9 cellular contexts compared by ENCODE assay signal in the genomic region with DNA sequence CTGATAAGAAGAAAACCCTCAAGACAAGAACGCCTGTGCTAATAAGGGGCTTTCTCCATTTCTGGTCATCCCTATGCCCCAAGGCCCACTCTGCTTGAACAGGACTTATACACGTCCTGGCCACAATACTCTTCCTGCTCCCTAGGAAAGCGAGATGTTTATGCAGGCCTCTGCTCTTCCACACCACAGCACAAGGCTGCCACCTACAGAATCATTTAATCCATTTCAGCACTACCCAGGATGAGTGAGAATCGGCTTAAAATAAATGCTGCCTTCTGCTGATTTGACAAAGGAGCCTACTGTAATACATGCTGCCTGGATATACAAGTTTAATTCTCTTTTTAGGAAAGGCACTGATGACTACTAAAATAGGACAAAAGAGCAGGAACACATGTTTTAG. TPM values are rescaled to one million over a fixed set of nuclear protein-coding genes. Genes with fewer than 3 reads are reported as not detected.
DNase-seq lines count a peak whose midpoint lies in the region; ATAC-seq and TF ChIP-seq lines count a peak whose summit lies in the region.
"Had no signal": no experiment of that assay in that cellular context is flagged by ENCODE, and none has a peak within 500 bp of the region (broad histone marks: within the 10 kb centered on the region; RNA-seq: fewer than 3 reads in every experiment).

No MANE protein-coding gene starts in this region.

- H3K27ac Mint-ChIP-seq in natural killer cell treated with Interleukin-12 subunit alpha and Interleukin-12 subunit beta and Interleukin-15 and Interleukin-18, amount 100 ng/mL, for 72 hours, result no peak overlapping the region
- H3K27ac Mint-ChIP-seq: T-helper 1 cell treated with Interleukin-12 subunit alpha and Interleukin-12 subunit beta and Interleukin-4 antibody, amounts not matched to agents 30 μg/mL and 1 μg/mL, for 36 hours had no signal

- H3K27ac ChIP-seq in ascending aorta (no peak overlapping the region), iPS DF 6.9 (ENCODE audit: low read length) (no peak overlapping the region), upper lobe of left lung (no peak overlapping the region)

- H3K4me1 ChIP-seq in ascending aorta (no peaks in the 10 kb centered on the region), iPS DF 6.9 (ENCODE audit: control insufficient read depth, insufficient read depth, low read length) (no peaks in the 10 kb centered on the region), upper lobe of left lung (no peaks in the 10 kb centered on the region)

- no peak overlapping the region for H3K4me3 Mint-ChIP-seq in natural killer cell treated with Interleukin-12 subunit alpha and Interleukin-12 subunit beta and Interleukin-15 and Interleukin-18, amount 100 ng/mL, for 72 hours
- H3K4me3 Mint-ChIP-seq: T-helper 1 cell treated with Interleukin-12 subunit alpha and Interleukin-12 subunit beta and Interleukin-4 antibody, amounts not matched to agents 30 μg/mL and 1 μg/mL, for 36 hours had no signal

- no CpG with 5 or more reads among the region's 4 CpGs for WGBS in iPS DF 6.9 (ENCODE audit: insufficient coverage, insufficient read length)
- 42 to 52% methylated on average over 4 of the region's 4 CpGs for WGBS in upper lobe of left lung, 2 donors

- TF ChIP-seq CTCF in GM12872 (IDR thresholded peaks at IDR 0.05; ENCODE audit: insufficient read depth, low read depth, low read length), result 0 out of 3 replicates have a peak, but pooled peaks have one; percentile 3
- TF ChIP-seq CTCF in ascending aorta (IDR thresholded peaks at IDR 0.05), result peak in 2 of 3 experiments; percentile 8 to 46
- peak in 4 of 6 experiments; percentile 20 to 35 (median 26) for TF ChIP-seq CTCF in upper lobe of left lung (IDR thresholded peaks at IDR 0.05)

- H3K9me3 ChIP-seq in ascending aorta (no peaks in the 10 kb centered on the region), iPS DF 6.9 (ENCODE audit: control insufficient read depth, insufficient read depth, low read length) (no peaks in the 10 kb centered on the region), upper lobe of left lung (no peaks in the 10 kb centered on the region)

- H3K4me3 ChIP-seq in ascending aorta (no peak overlapping the region), iPS DF 6.9 (ENCODE audit: low read length) (no peak overlapping the region), upper lobe of left lung (no peak overlapping the region)

- TF ChIP-seq POLR2A in upper lobe of left lung (IDR thresholded peaks at IDR 0.05), result no peak

- H3K27me3 ChIP-seq in ascending aorta (no peaks in the 10 kb centered on the region), iPS DF 6.9 (ENCODE audit: control insufficient read depth, insufficient read depth, low read length) (no peaks in the 10 kb centered on the region), upper lobe of left lung (no peaks in the 10 kb centered on the region)

- H3K9me3 Mint-ChIP-seq in natural killer cell treated with Interleukin-12 subunit alpha and Interleukin-12 subunit beta and Interleukin-15 and Interleukin-18, amount 100 ng/mL, for 72 hours, result no peaks in the 10 kb centered on the region
- H3K9me3 Mint-ChIP-seq: T-helper 1 cell treated with Interleukin-12 subunit alpha and Interleukin-12 subunit beta and Interleukin-4 antibody, amounts not matched to agents 30 μg/mL and 1 μg/mL, for 36 hours had no signal

- no peaks in the 10 kb centered on the region for H3K36me3 Mint-ChIP-seq in natural killer cell treated with Interleukin-12 subunit alpha and Interleukin-12 subunit beta and Interleukin-15 and Interleukin-18, amount 100 ng/mL, for 72 hours

- H3K36me3 ChIP-seq in ascending aorta (peaks cover 4 to 13% of the 10 kb centered on the region in 2 donors), iPS DF 6.9 (ENCODE audit: control insufficient read depth, insufficient read depth, low read length) (no peaks in the 10 kb centered on the region), upper lobe of left lung (peaks cover 0 to 21% (median 3%) of the 10 kb centered on the region in 4 donors)

- intact Hi-C loops in ascending aorta (cut with DNase I), result no loop called here

- DNase-seq in NCI-H1436 (lab: John Stamatoyannopoulos, UW) (peak; percentile 22), ascending aorta (ENCODE audit: low spot score in 2 of 2) (no peak), iPS DF 6.9 (ENCODE audit: low read depth, low spot score) (peak; percentile 29), upper lobe of left lung (no peak), GOT3 (lab: John Stamatoyannopoulos, UW) (no peak)
- no peak for DNase-seq in natural killer cell treated with Interleukin-12 subunit alpha and Interleukin-12 subunit beta and Interleukin-15 and Interleukin-18, amount 100 ng/mL, for 72 hours (ENCODE audit: low spot score)

- H3K27me3 Mint-ChIP-seq in natural killer cell treated with Interleukin-12 subunit alpha and Interleukin-12 subunit beta and Interleukin-15 and Interleukin-18, amount 100 ng/mL, for 72 hours, result no peaks in the 10 kb centered on the region

- TF ChIP-seq EP300 in upper lobe of left lung (IDR thresholded peaks at IDR 0.05), result no peak

- ATAC-seq in upper lobe of left lung (ENCODE audit: low FRiP score in 2 of 2) (peak; percentile 19 to 66), HG03521 (IDR thresholded peaks at IDR 0.05; ENCODE audit: unreplicated experiment) (no peak)
- ATAC-seq in natural killer cell treated with Interleukin-12 subunit alpha and Interleukin-12 subunit beta and Interleukin-15 and Interleukin-18, amount 100 ng/mL, for 72 hours, result no peak

- H3K4me1 Mint-ChIP-seq in natural killer cell treated with Interleukin-12 subunit alpha and Interleukin-12 subunit beta and Interleukin-15 and Interleukin-18, amount 100 ng/mL, for 72 hours (ENCODE audit: low read depth in 2 of 2), result no peaks in the 10 kb centered on the region

RNA-seq across cellular contexts. Expression of gene FRRS1, which starts 29.4 kb away (rescaled TPM):
- total RNA-seq in ascending aorta, result 0.32 TPM
- total RNA-seq in upper lobe of left lung, result 10 to 100 TPM in 2 of 6 donors, 1 to 10 TPM in 4; 2.2 to 12.6 (median 9.3) TPM
- 1 to 10 TPM; 2.5 to 3.2 TPM for total RNA-seq in natural killer cell treated with Interleukin-12 subunit alpha and Interleukin-12 subunit beta and Interleukin-15 and Interleukin-18, amount 100 ng/mL, for 72 hours

Comparison
In these comparisons a context has a peak if more than half of its experiments do, and no peak if none do; other contexts are left out.
1. DNase-seq: peak in NCI-H1436 (single experiment) and iPS DF 6.9 (single experiment); none in ascending aorta (0 of 2), upper lobe of left lung (0 of 2), natural killer cell treated with Interleukin-12 subunit alpha and Interleukin-12 subunit beta and Interleukin-15 and Interleukin-18, amount 100 ng/mL, for 72 hours (single experiment) and GOT3 (single experiment).
2. ATAC-seq: peak in upper lobe of left lung (2 of 2); none in HG03521 (single experiment) and natural killer cell treated with Interleukin-12 subunit alpha and Interleukin-12 subunit beta and Interleukin-15 and Interleukin-18, amount 100 ng/mL, for 72 hours (0 of 2).
3. Peak in every context shown above with its lines, with median percentiles within 50 percentile points of each other: CTCF ChIP-seq.